8 cellular contexts compared by ENCODE assay signal in genomic region chr7:90118546-90119177, GRCh38. TPM values are rescaled to one million over a fixed set of nuclear protein-coding genes. Genes with fewer than 3 reads are reported as not detected.
DNase-seq lines count a peak whose midpoint lies in the region; ATAC-seq, FAIRE-seq and TF ChIP-seq lines count a peak whose summit lies in the region.
"Not testable (repeated sequence)": the region's sequence is repeated elsewhere in the genome, so short reads cannot be mapped to it uniquely, and the experiment has no call there.

No MANE protein-coding gene starts in this region.

- H4K20me1 ChIP-seq in osteoblast (ENCODE audit: insufficient read depth, low read length): not testable (repeated sequence)

- H3K4me2 ChIP-seq in osteoblast (ENCODE audit: insufficient read depth, low read length): peak overlapping the region; percentile 72

- DNase-seq in CD4-positive, alpha-beta T cell: peak in 1 of 10 experiments; percentile 4
- DNase-seq in NCI-H1930 (lab: John Stamatoyannopoulos, UW): peak; percentile 26 to 27
- DNase-seq in activated CD8-positive, alpha-beta T cell treated with anti-CD3 and anti-CD28 coated beads for 36 hours: peak; percentile 21
- DNase-seq in bronchial epithelial cell (ENCODE audit: low read depth): not testable (repeated sequence)
- DNase-seq in foreskin melanocyte: peak; percentile 1
- peak; percentile 63 for DNase-seq in left kidney (ENCODE audit: low read depth, low spot score)
- peak; percentile 15 for DNase-seq in osteoblast (ENCODE audit: insufficient read length, low spot score, missing footprints)
- DNase-seq in stimulated activated naive B cell treated with anti-CD40 and anti-IgM and Interleukin-4, amounts not matched to agents 10 μg/mL and 1 μg/mL and 100 μg/mL, for 72 hours: peak; percentile 0

- H3K9me3 Mint-ChIP-seq in CD4-positive, alpha-beta T cell; activated CD8-positive, alpha-beta T cell treated with anti-CD3 and anti-CD28 coated beads for 36 hours; stimulated activated naive B cell treated with anti-CD40 and anti-IgM and Interleukin-4, amounts not matched to agents 10 μg/mL and 1 μg/mL and 100 μg/mL, for 72 hours: not testable (repeated sequence)

- not testable (repeated sequence) for H3K9me3 ChIP-seq in CD4-positive, alpha-beta T cell (ENCODE audit: control insufficient read depth, low read length); osteoblast (ENCODE audit: low read depth, low read length)

- CTCF ChIA-PET in CD4-positive, alpha-beta T cell (lab: Charles Lee); activated CD8-positive, alpha-beta T cell treated with anti-CD3 and anti-CD28 coated beads for 36 hours (lab: Charles Lee): not testable (repeated sequence)

- peaks cover 26% of the 10 kb centered on the region for H3K27me3 Mint-ChIP-seq in CD4-positive, alpha-beta T cell
- H3K27me3 Mint-ChIP-seq in activated CD8-positive, alpha-beta T cell treated with anti-CD3 and anti-CD28 coated beads for 36 hours: peaks cover 29% of the 10 kb centered on the region
- H3K27me3 Mint-ChIP-seq in stimulated activated naive B cell treated with anti-CD40 and anti-IgM and Interleukin-4, amounts not matched to agents 10 μg/mL and 1 μg/mL and 100 μg/mL, for 72 hours: peaks cover 28 to 39% of the 10 kb centered on the region in 2 donors

- not testable (repeated sequence) for H3K79me2 ChIP-seq in osteoblast (ENCODE audit: insufficient read depth, low read length)

- not testable (repeated sequence) for H3K36me3 ChIP-seq in bronchial epithelial cell (ENCODE audit: control insufficient read depth, insufficient read depth, low read length); osteoblast (ENCODE audit: insufficient read depth, low read length)

- not testable (repeated sequence) for H3K36me3 Mint-ChIP-seq in CD4-positive, alpha-beta T cell (ENCODE audit: low read depth); activated CD8-positive, alpha-beta T cell treated with anti-CD3 and anti-CD28 coated beads for 36 hours (ENCODE audit: low read depth); stimulated activated naive B cell treated with anti-CD40 and anti-IgM and Interleukin-4, amounts not matched to agents 10 μg/mL and 1 μg/mL and 100 μg/mL, for 72 hours

- TF ChIP-seq CTCF in CD4-positive, alpha-beta T cell (IDR thresholded peaks at IDR 0.05); activated CD8-positive, alpha-beta T cell treated with anti-CD3 and anti-CD28 coated beads for 36 hours (IDR thresholded peaks at IDR 0.05); bronchial epithelial cell (IDR thresholded peaks at IDR 0.05; ENCODE audit: insufficient read depth, low read length, severe bottlenecking); osteoblast (IDR thresholded peaks at IDR 0.05; ENCODE audit: extremely low read depth, low read depth, low read length): not testable (repeated sequence)

- not testable (repeated sequence) for H3K4me1 Mint-ChIP-seq in CD4-positive, alpha-beta T cell (ENCODE audit: low read depth); activated CD8-positive, alpha-beta T cell treated with anti-CD3 and anti-CD28 coated beads for 36 hours (ENCODE audit: low read depth)
- H3K4me1 Mint-ChIP-seq in stimulated activated naive B cell treated with anti-CD40 and anti-IgM and Interleukin-4, amounts not matched to agents 10 μg/mL and 1 μg/mL and 100 μg/mL, for 72 hours: peaks cover 7 to 19% of the 10 kb centered on the region in 2 donors

- ATAC-seq in CD4-positive, alpha-beta T cell (ENCODE audit: poor library complexity): not testable (repeated sequence)
- peak; percentile 20 for ATAC-seq in activated CD8-positive, alpha-beta T cell treated with anti-CD3 and anti-CD28 coated beads for 36 hours
- peak; percentile 42 to 48 for ATAC-seq in stimulated activated naive B cell treated with anti-CD40 and anti-IgM and Interleukin-4, amounts not matched to agents 10 μg/mL and 1 μg/mL and 100 μg/mL, for 72 hours (replicated peaks)

- POLR2A ChIA-PET in CD4-positive, alpha-beta T cell (lab: Charles Lee); activated CD8-positive, alpha-beta T cell treated with anti-CD3 and anti-CD28 coated beads for 36 hours (lab: Charles Lee): not testable (repeated sequence)

- peak overlapping the region; percentile 56 for H3K4me3 Mint-ChIP-seq in CD4-positive, alpha-beta T cell
- H3K4me3 Mint-ChIP-seq in activated CD8-positive, alpha-beta T cell treated with anti-CD3 and anti-CD28 coated beads for 36 hours: peak overlapping the region; percentile 61
- peak overlapping the region; percentile 85 to 90 for H3K4me3 Mint-ChIP-seq in stimulated activated naive B cell treated with anti-CD40 and anti-IgM and Interleukin-4, amounts not matched to agents 10 μg/mL and 1 μg/mL and 100 μg/mL, for 72 hours

- H3K4me1 ChIP-seq in osteoblast (ENCODE audit: insufficient read depth, low read length): not testable (repeated sequence)

- not testable (repeated sequence) for H3K27ac ChIP-seq in CD4-positive, alpha-beta T cell (ENCODE audit: low read depth, low read length); osteoblast (ENCODE audit: low read depth, low read length)

- H3K27me3 ChIP-seq in CD4-positive, alpha-beta T cell (ENCODE audit: control insufficient read depth, insufficient read depth, low read length); bronchial epithelial cell (ENCODE audit: control insufficient read depth, insufficient read depth, low read length): not testable (repeated sequence)
- H3K27me3 ChIP-seq in osteoblast (ENCODE audit: insufficient read depth, low read length): peaks cover 18% of the 10 kb centered on the region

- peak overlapping the region; percentile 29 for H3K4me3 ChIP-seq in bronchial epithelial cell (ENCODE audit: low read depth, low read length)
- H3K4me3 ChIP-seq in osteoblast (ENCODE audit: insufficient read depth, low read length): peak overlapping the region; percentile 53

- peak overlapping the region; percentile 41 for H2AFZ ChIP-seq in osteoblast (ENCODE audit: low read length)

- FAIRE-seq in bronchial epithelial cell (lab: Jason Lieb, UNC): not testable (repeated sequence)

- intact Hi-C loops in CD4-positive, alpha-beta T cell (cut with DNase I, micrococcal nuclease); activated CD8-positive, alpha-beta T cell treated with anti-CD3 and anti-CD28 coated beads for 36 hours (cut with micrococcal nuclease): not testable (repeated sequence)

- H3K27ac Mint-ChIP-seq in CD4-positive, alpha-beta T cell; activated CD8-positive, alpha-beta T cell treated with anti-CD3 and anti-CD28 coated beads for 36 hours; stimulated activated naive B cell treated with anti-CD40 and anti-IgM and Interleukin-4, amounts not matched to agents 10 μg/mL and 1 μg/mL and 100 μg/mL, for 72 hours: not testable (repeated sequence)

RNA-seq across cellular contexts. Expression of gene STEAP1, which starts 35.6 kb away (rescaled TPM):
- not detected for total RNA-seq in CD4-positive, alpha-beta T cell
- total RNA-seq in activated CD8-positive, alpha-beta T cell treated with anti-CD3 and anti-CD28 coated beads for 36 hours: under 1 TPM; 0.27 to 0.51 TPM
- total RNA-seq in bronchial epithelial cell: 10.0 and 12.7 TPM in 2 replicates
- 39.1 and 45.4 TPM in 2 replicates for total RNA-seq in osteoblast
